15 cellular contexts compared by ENCODE assay signal in the genomic region with DNA sequence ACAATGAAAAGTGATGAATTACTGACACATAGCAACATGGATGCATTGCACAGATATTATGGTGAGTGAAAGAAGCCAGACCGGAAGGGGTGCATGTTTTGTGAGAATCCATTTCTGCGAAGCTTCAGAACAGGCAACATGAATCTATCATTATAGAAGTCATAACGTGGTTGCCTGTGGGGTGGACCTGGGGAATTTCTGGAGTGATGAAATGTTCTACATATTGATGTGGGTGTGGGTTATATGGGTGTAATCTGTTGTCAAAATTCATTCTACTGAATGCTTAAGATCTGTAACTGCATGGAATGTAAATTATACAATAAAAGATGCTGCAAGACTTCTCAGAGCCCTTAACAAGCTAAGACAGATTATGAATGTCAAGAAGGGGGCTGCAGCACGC. TPM values are rescaled to one million over a fixed set of nuclear protein-coding genes. Genes with fewer than 3 reads are reported as not detected.
DNase-seq lines count a peak whose midpoint lies in the region; ATAC-seq and TF ChIP-seq lines count a peak whose summit lies in the region.
"Had no signal": no experiment of that assay in that cellular context is flagged by ENCODE, and none has a peak within 500 bp of the region (broad histone marks: within the 10 kb centered on the region; RNA-seq: fewer than 3 reads in every experiment).

No MANE protein-coding gene starts in this region.

- H4K12ac ChIP-seq in trophoblast cell (ENCODE audit: low read depth, low read length), result no peak overlapping the region

- no CpG with 5 or more reads among the region's 4 CpGs for WGBS in trophoblast cell (ENCODE audit: extremely low coverage, insufficient coverage, insufficient read length)

- H2BK12ac ChIP-seq in trophoblast cell (ENCODE audit: low read length), result no peak overlapping the region

- H2AK5ac ChIP-seq in trophoblast cell (ENCODE audit: low read length), result no peak overlapping the region

- H3K14ac ChIP-seq in trophoblast cell (ENCODE audit: low read length), result no peak overlapping the region

- H2BK5ac ChIP-seq in trophoblast cell (ENCODE audit: low read depth, low read length, poor library complexity), result no peak overlapping the region

- no peaks in the 10 kb centered on the region for H3K27me3 ChIP-seq in trophoblast cell (ENCODE audit: insufficient read depth, low read length)

- H3K79me1 ChIP-seq in trophoblast cell (ENCODE audit: low read length), result no peaks in the 10 kb centered on the region

- no peak overlapping the region for H4K8ac ChIP-seq in trophoblast cell (ENCODE audit: low read depth, low read length)

- H3K27ac ChIP-seq in trophoblast cell (ENCODE audit: low read depth, low read length), result no peak overlapping the region

- peaks cover 4% of the 10 kb centered on the region for H3K27me3 Mint-ChIP-seq in endothelial cell (ENCODE audit: unreplicated experiment)
- H3K27me3 Mint-ChIP-seq: B cell; CD4-positive, alpha-beta T cell had no signal

- no peak overlapping the region for H3K4me3 ChIP-seq in trophoblast cell (ENCODE audit: low read depth, low read length)
- H3K4me3 ChIP-seq: GM12878, HAP-1 had no signal

- H3K27ac Mint-ChIP-seq in endothelial cell (ENCODE audit: unreplicated experiment), result peak overlapping the region; percentile 16
- H3K27ac Mint-ChIP-seq: B cell; CD4-positive, alpha-beta T cell; HFFc6 had no signal

- H3K23ac ChIP-seq in trophoblast cell (ENCODE audit: low read length), result no peak overlapping the region

- H3K79me2 ChIP-seq in trophoblast cell (ENCODE audit: control insufficient read depth, insufficient read depth, low read length, poor library complexity), result no peaks in the 10 kb centered on the region

- H3K4ac ChIP-seq in trophoblast cell (ENCODE audit: low read depth, low read length), result no peak overlapping the region

- no peak overlapping the region for H3K9ac ChIP-seq in trophoblast cell (ENCODE audit: low read length)

- H3K4me2 ChIP-seq in trophoblast cell (ENCODE audit: low read length), result no peak overlapping the region

- TF ChIP-seq CTCF in endothelial cell (IDR thresholded peaks at IDR 0.05; ENCODE audit: unreplicated experiment), result no peak

- H3K9me3 ChIP-seq in trophoblast cell (ENCODE audit: insufficient read depth, low read depth, low read length), result no peaks in the 10 kb centered on the region
- H3K9me3 ChIP-seq: HAP-1 had no signal

- no peaks in the 10 kb centered on the region for H3K9me3 Mint-ChIP-seq in endothelial cell (ENCODE audit: unreplicated experiment)
- H3K9me3 Mint-ChIP-seq: CD4-positive, alpha-beta T cell; HFFc6 had no signal

- H3K4me1 ChIP-seq in trophoblast cell (ENCODE audit: control insufficient read depth in 1 of 2, insufficient read depth in 2 of 2, low read length in 2 of 2), result no peaks in the 10 kb centered on the region
- H3K4me1 ChIP-seq: HAP-1 had no signal

- H3K36me3 ChIP-seq in trophoblast cell (ENCODE audit: control insufficient read depth in 1 of 2, insufficient read depth in 2 of 2, low read length in 2 of 2), result no peaks in the 10 kb centered on the region
- H3K36me3 ChIP-seq: HAP-1 had no signal

- no peak overlapping the region for H2AFZ ChIP-seq in trophoblast cell (ENCODE audit: insufficient read depth, low read length, poor library complexity)

- DNase-seq in activated CD8-positive, alpha-beta memory T cell treated with anti-CD3 and anti-CD28 coated beads for 24 hours, result peak; percentile 17
- DNase-seq in activated CD8-positive, alpha-beta memory T cell treated with anti-CD3 and anti-CD28 coated beads, Interleukin-2, amount 50 U/mL, for 48 hours, result no peak
- DNase-seq in endothelial cell (ENCODE audit: low spot score), result no peak
- peak; percentile 81 to 93 for DNase-seq in trophoblast cell
- DNase-seq: C1 segment of cervical spinal cord; CD4-positive, alpha-beta T cell; DMS79; HFFc6 had no signal

- no peak overlapping the region for H2BK120ac ChIP-seq in trophoblast cell (ENCODE audit: insufficient read depth, low read length, poor library complexity)

- no peak overlapping the region for H4K91ac ChIP-seq in trophoblast cell (ENCODE audit: low read depth, low read length)

- H3K4me3 Mint-ChIP-seq in endothelial cell (ENCODE audit: unreplicated experiment), result no peak overlapping the region
- H3K4me3 Mint-ChIP-seq: B cell; CD4-positive, alpha-beta T cell; HFFc6 had no signal

- no peaks in the 10 kb centered on the region for H3K36me3 Mint-ChIP-seq in endothelial cell (ENCODE audit: low read depth, unreplicated experiment)

- H3K4me1 Mint-ChIP-seq in endothelial cell (ENCODE audit: unreplicated experiment), result peaks cover 13% of the 10 kb centered on the region

- ATAC-seq in GM21576 (IDR thresholded peaks at IDR 0.05; ENCODE audit: unreplicated experiment) (no peak), GM19328 (IDR thresholded peaks at IDR 0.05; ENCODE audit: unreplicated experiment) (no peak), GM19397 (IDR thresholded peaks at IDR 0.05; ENCODE audit: unreplicated experiment) (no peak)
- ATAC-seq: GM12878, HepG2 had no signal

- H3K18ac ChIP-seq in trophoblast cell (ENCODE audit: low read length), result no peak overlapping the region

RNA-seq across cellular contexts. Expression of gene TSPAN3, which starts 25.2 kb away (rescaled TPM):
- total RNA-seq in endothelial cell (ENCODE audit: unreplicated experiment), result 140 TPM
- polyA plus RNA-seq in trophoblast cell (2013), result 93.4 and 95.8 TPM in 2 replicates

Comparison
In these comparisons a context has a peak if more than half of its experiments do, and no peak if none do; other contexts are left out.
1. DNase-seq: peak in activated CD8-positive, alpha-beta memory T cell treated with anti-CD3 and anti-CD28 coated beads for 24 hours (single experiment) and trophoblast cell (2 of 2); none in activated CD8-positive, alpha-beta memory T cell treated with anti-CD3 and anti-CD28 coated beads, Interleukin-2, amount 50 U/mL, for 48 hours (single experiment) and endothelial cell (single experiment).